In genomic region chr1:99559166-99559565, GRCh38 we compare ENCODE assay signal across 35 cellular contexts.
"Had no signal": no experiment of that assay in that cellular context is flagged by ENCODE, and none has a peak within 500 bp of the region (broad histone marks: within the 10 kb centered on the region; RNA-seq: fewer than 3 reads in every experiment).

No MANE protein-coding gene starts in this region.

- H3K4me3 ChIP-seq: adrenal gland, cardiac muscle cell, MG63, PC-9 had no signal

- H3K36me3 ChIP-seq: adrenal gland, brain microvascular endothelial cell, cardiac muscle cell, MG63 had no signal

- H3K27ac ChIP-seq: adrenal gland, brain microvascular endothelial cell, cardiac muscle cell, PC-9, RWPE1, VCaP had no signal

- DNase-seq: activated B cell treated with CpG ODN at 0.5 μM for 24 hours; activated CD4-positive, alpha-beta T cell treated with anti-CD3 and anti-CD28 coated beads for 4 hours; activated CD4-positive, alpha-beta T cell treated with anti-CD3 and anti-CD28 coated beads, Interleukin-2, amount 50 U/mL, for 1 hour; activated CD4-positive, CD25-positive, alpha-beta regulatory T cell treated with anti-CD3 and anti-CD28 coated beads, Interleukin-2, amount 50 U/mL, for 72 hours; activated CD8-positive, alpha-beta T cell treated with anti-CD3 and anti-CD28 coated beads for 36 hours; activated gamma-delta T cell; activated naive CD4-positive, alpha-beta T cell treated with Interleukin-2 at 50 U/mL for 16 hours; activated naive CD8-positive, alpha-beta T cell treated with anti-CD3 and anti-CD28 coated beads, Interleukin-2, amount 10 ng/mL, durations not matched to agents 7 days and 5 days; activated T-cell treated with anti-CD3 and anti-CD28 coated beads, Interleukin-2, amount 50 U/mL, for 24 hours; adrenal gland; brain microvascular endothelial cell; Kasumi-1; KG1; MG63; MV-4-11; NCI-H1092; NCI-H1436 treated with DMSO at 0.1 percent for 48 hours; NCI-H1694 treated with DMSO at 0.1 percent for 48 hours; NCI-H2029; NCI-H2107; NCI-H2171; NCI-H510A; NCI-H526; NCI-H748 treated with DMSO at 0.1 percent for 48 hours; NK-92 treated with Interleukin-12 subunit alpha and Interleukin-12 subunit beta, amount 100 ng/mL, for 24 hours; PC-9; SIG-M5; T-helper 1 cell; T-helper 2 cell; T-helper 9 cell had no signal

- H2AFZ ChIP-seq: PC-9 had no signal

- H3K9me3 ChIP-seq: adrenal gland, MG63 had no signal

- ATAC-seq: activated CD8-positive, alpha-beta T cell treated with anti-CD3 and anti-CD28 coated beads for 36 hours; Right ventricle myocardium inferior; SK-N-SH treated with all-trans-retinoic acid at 6 μM for 48 hours had no signal

- H3K4me2 ChIP-seq: PC-9 had no signal

- H3K27me3 ChIP-seq: adrenal gland, brain microvascular endothelial cell, cardiac muscle cell, MG63 had no signal
